In the genomic region with DNA sequence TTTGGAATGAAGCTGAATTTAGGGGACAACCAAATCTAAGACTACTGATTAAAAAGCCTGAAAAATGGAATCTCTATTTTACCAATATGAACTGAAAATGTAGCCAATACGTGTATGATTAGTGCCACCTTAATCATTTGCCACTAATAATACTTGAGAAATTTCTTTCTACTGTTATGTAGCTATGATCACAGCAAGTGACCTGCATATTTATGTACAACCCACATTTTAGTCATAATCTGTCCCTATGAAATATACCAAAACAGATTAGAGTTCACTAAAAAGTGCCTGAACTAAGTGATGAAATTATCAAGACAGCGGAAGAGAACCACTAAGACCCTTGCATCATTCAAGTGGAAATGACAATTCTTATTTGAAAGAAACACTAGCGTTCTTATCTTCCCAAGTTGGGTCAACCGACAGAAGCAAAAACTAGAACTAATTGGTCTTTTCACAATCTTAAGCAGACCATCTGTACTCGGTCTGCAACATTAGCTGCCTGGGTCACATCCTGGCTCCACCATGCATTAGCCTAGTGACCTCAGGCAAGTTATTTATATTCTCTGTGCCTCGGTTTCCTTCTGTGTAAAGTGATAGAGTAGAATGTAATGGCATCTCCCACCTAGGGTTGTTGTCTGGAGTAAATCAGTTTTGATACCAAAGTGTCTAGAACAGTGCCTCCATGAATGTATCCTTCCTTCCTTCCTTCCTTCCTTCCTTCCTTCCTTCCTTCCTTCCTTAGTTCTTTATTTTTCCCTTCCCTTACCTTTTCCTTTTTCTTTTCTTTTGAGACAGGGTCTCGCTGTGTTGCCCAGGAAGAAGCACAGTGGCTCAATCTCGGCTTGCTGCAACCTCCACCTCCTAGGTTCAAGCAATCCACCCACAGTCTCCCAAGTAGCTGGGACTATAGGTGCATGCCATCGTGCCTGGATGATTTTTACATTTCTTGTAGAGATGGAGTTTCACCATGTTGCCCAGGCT, we compare ENCODE assay signal across 1 cellular context.
TF ChIP-seq lines count a peak whose summit lies in the region.

No MANE protein-coding gene starts in this region.

TF ChIP-seq in K562, 482 proteins besides CTCF, POLR2A, EP300 and RAD21 (continued from another document and continues in another):
- peak; percentile 45; the same call in 1 of the 2 replicates for TF ChIP-seq C11orf30 (IDR thresholded peaks at IDR 0.05; ENCODE audit: low read depth)
- peak; percentile 97 for TF ChIP-seq HDAC3 (IDR thresholded peaks at IDR 0.05; ENCODE audit: borderline replicate concordance, partially characterized antibody)
- TF ChIP-seq STAT5A (IDR thresholded peaks at IDR 0.05; ENCODE audit: borderline replicate concordance, low read length), result peak; percentile 93
- peak; percentile 98 for TF ChIP-seq TEAD4 (IDR thresholded peaks at IDR 0.05; ENCODE audit: low read length)
- TF ChIP-seq TEAD4 (CRISPR knock-in tag; IDR thresholded peaks at IDR 0.05; ENCODE audit: borderline replicate concordance), result no peak
- TF ChIP-seq U2AF2 (optimal IDR thresholded peaks at IDR 0.05; ENCODE audit: low read depth, low read length), result no peak
- TF ChIP-seq PML (IDR thresholded peaks at IDR 0.05; ENCODE audit: low read length), result peak; percentile 96
- peak; percentile 89 for TF ChIP-seq ARID3A (IDR thresholded peaks at IDR 0.05; ENCODE audit: borderline replicate concordance, low read depth, low read length)
- TF ChIP-seq HNRNPH1 (optimal IDR thresholded peaks at IDR 0.05; ENCODE audit: low read depth, low read length), result no peak
- TF ChIP-seq TRIM24 (IDR thresholded peaks at IDR 0.05), result peak; percentile 93 to 95
- TF ChIP-seq CREM (IDR thresholded peaks at IDR 0.05; ENCODE audit: low read depth), result peak; percentile 85
- no peak for TF ChIP-seq ZNF785 (CRISPR knock-in tag; IDR thresholded peaks at IDR 0.05)
- TF ChIP-seq CHD1 (IDR thresholded peaks at IDR 0.05; ENCODE audit: low read length), result no peak
- TF ChIP-seq ARNT (IDR thresholded peaks at IDR 0.05), result peak; percentile 82 to 94; a peak in 3 of 4 replicates
- TF ChIP-seq, protein P1, sequence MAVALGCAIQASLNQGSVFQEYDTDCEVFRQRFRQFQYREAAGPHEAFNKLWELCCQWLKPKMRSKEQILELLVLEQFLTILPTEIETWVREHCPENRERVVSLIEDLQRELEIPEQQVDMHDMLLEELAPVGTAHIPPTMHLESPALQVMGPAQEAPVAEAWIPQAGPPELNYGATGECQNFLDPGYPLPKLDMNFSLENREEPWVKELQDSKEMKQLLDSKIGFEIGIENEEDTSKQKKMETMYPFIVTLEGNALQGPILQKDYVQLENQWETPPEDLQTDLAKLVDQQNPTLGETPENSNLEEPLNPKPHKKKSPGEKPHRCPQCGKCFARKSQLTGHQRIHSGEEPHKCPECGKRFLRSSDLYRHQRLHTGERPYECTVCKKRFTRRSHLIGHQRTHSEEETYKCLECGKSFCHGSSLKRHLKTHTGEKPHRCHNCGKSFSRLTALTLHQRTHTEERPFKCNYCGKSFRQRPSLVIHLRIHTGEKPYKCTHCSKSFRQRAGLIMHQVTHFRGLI (CRISPR knock-in tag; IDR thresholded peaks at IDR 0.05), result no peak
- peak; percentile 25 for TF ChIP-seq ZNF589 (CRISPR knock-in tag; IDR thresholded peaks at IDR 0.05; ENCODE audit: low read depth)
- no peak for TF ChIP-seq YBX1 (IDR thresholded peaks at IDR 0.05)
- TF ChIP-seq RBM39 (optimal IDR thresholded peaks at IDR 0.05; ENCODE audit: low read depth, low read length), result no peak
- TF ChIP-seq POLR3A (IDR thresholded peaks at IDR 0.05; ENCODE audit: borderline replicate concordance, extremely low read depth, insufficient read depth, insufficient read length), result no peak
- TF ChIP-seq CXXC5 (CRISPR knock-in tag; IDR thresholded peaks at IDR 0.05), result peak; percentile 81
- TF ChIP-seq E2F5 (CRISPR knock-in tag; IDR thresholded peaks at IDR 0.05), result peak; percentile 24; the same call in 1 of the 2 replicates
- TF ChIP-seq MTA1 (IDR thresholded peaks at IDR 0.05; ENCODE audit: borderline replicate concordance), result peak; percentile 86
- TF ChIP-seq ZNF311 (CRISPR knock-in tag; IDR thresholded peaks at IDR 0.05), result peak; percentile 57
- 0 out of 2 replicates have a peak, but pooled peaks have one; percentile 13 for TF ChIP-seq DDX20 (tag; IDR thresholded peaks at IDR 0.05; ENCODE audit: low read depth)
- TF ChIP-seq FOXK2 (conservative IDR thresholded peaks at IDR 0.05 in 1 of 2, IDR thresholded peaks at IDR 0.05 in 1 of 2; ENCODE audit: low read depth in 2 of 2), result peak; percentile 61 to 62; a peak in 3 of 4 replicates
- peak; percentile 41; the same call in 1 of the 2 replicates for TF ChIP-seq NFXL1 (CRISPR knock-in tag; IDR thresholded peaks at IDR 0.05)
- peak; percentile 70 for TF ChIP-seq ZNF644 (tag; IDR thresholded peaks at IDR 0.05; ENCODE audit: low read depth)
- TF ChIP-seq ZNF197 (CRISPR knock-in tag; IDR thresholded peaks at IDR 0.05; ENCODE audit: low read depth), result peak; percentile 81
- peak; percentile 96 for TF ChIP-seq NCOA1 (IDR thresholded peaks at IDR 0.05; ENCODE audit: low read depth)
- TF ChIP-seq ATF3 (IDR thresholded peaks at IDR 0.05), result peak; percentile 99
- TF ChIP-seq ATF3 (CRISPR knock-in tag; conservative IDR thresholded peaks at IDR 0.05), result peak; percentile 84; the same call in 1 of the 2 replicates
- TF ChIP-seq ZBTB17 (CRISPR knock-in tag; IDR thresholded peaks at IDR 0.05), result peak; percentile 94
- TF ChIP-seq L3MBTL2 (IDR thresholded peaks at IDR 0.05), result peak; percentile 39; the same call in 1 of the 2 replicates
- TF ChIP-seq ZNF224 (CRISPR knock-in tag; IDR thresholded peaks at IDR 0.05), result no peak
- peak; percentile 93 for TF ChIP-seq BCOR (IDR thresholded peaks at IDR 0.05)
- TF ChIP-seq PBX2 (CRISPR knock-in tag; IDR thresholded peaks at IDR 0.05; ENCODE audit: low read depth), result no peak
- TF ChIP-seq PBX2 (tag; conservative IDR thresholded peaks at IDR 0.05; ENCODE audit: low read depth), result peak; percentile 55
- TF ChIP-seq NUFIP1 (IDR thresholded peaks at IDR 0.05; ENCODE audit: partially characterized antibody), result no peak
- TF ChIP-seq PRPF4 (IDR thresholded peaks at IDR 0.05; ENCODE audit: insufficient read depth, low read depth, low read length, poor library complexity, severe bottlenecking), result no peak
- no peak for TF ChIP-seq ELF2 (CRISPR knock-in tag; IDR thresholded peaks at IDR 0.05)
- TF ChIP-seq YY1 (IDR thresholded peaks at IDR 0.05; ENCODE audit: borderline replicate concordance in 1 of 3, control insufficient read depth in 1 of 3, extremely low read depth in 1 of 3, insufficient read depth in 3 of 3, insufficient read length in 1 of 3, insufficient replicate concordance in 2 of 3, low read depth in 1 of 3, low read length in 2 of 3), result peak in 1 of 3 experiments; percentile 23
- peak; percentile 39 for TF ChIP-seq U2AF1 (optimal IDR thresholded peaks at IDR 0.05; ENCODE audit: low read depth, low read length)
- no peak for TF ChIP-seq GABPB2 (CRISPR knock-in tag; conservative IDR thresholded peaks at IDR 0.05)
- TF ChIP-seq ZNF133 (CRISPR knock-in tag; IDR thresholded peaks at IDR 0.05), result no peak
- TF ChIP-seq HDAC1 (IDR thresholded peaks at IDR 0.05), result peak; percentile 60 to 74; a peak in 3 of 4 replicates
- peak; percentile 59; the same call in 1 of the 2 replicates for TF ChIP-seq GABPB1 (CRISPR knock-in tag; IDR thresholded peaks at IDR 0.05)
- TF ChIP-seq, protein P2, sequence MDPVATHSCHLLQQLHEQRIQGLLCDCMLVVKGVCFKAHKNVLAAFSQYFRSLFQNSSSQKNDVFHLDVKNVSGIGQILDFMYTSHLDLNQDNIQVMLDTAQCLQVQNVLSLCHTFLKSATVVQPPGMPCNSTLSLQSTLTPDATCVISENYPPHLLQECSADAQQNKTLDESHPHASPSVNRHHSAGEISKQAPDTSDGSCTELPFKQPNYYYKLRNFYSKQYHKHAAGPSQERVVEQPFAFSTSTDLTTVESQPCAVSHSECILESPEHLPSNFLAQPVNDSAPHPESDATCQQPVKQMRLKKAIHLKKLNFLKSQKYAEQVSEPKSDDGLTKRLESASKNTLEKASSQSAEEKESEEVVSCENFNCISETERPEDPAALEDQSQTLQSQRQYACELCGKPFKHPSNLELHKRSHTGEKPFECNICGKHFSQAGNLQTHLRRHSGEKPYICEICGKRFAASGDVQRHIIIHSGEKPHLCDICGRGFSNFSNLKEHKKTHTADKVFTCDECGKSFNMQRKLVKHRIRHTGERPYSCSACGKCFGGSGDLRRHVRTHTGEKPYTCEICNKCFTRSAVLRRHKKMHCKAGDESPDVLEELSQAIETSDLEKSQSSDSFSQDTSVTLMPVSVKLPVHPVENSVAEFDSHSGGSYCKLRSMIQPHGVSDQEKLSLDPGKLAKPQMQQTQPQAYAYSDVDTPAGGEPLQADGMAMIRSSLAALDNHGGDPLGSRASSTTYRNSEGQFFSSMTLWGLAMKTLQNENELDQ (CRISPR knock-in tag; IDR thresholded peaks at IDR 0.05; ENCODE audit: borderline replicate concordance), result no peak
- peak; percentile 49 for TF ChIP-seq MAFG (tag; conservative IDR thresholded peaks at IDR 0.05)
- TF ChIP-seq, protein P3, sequence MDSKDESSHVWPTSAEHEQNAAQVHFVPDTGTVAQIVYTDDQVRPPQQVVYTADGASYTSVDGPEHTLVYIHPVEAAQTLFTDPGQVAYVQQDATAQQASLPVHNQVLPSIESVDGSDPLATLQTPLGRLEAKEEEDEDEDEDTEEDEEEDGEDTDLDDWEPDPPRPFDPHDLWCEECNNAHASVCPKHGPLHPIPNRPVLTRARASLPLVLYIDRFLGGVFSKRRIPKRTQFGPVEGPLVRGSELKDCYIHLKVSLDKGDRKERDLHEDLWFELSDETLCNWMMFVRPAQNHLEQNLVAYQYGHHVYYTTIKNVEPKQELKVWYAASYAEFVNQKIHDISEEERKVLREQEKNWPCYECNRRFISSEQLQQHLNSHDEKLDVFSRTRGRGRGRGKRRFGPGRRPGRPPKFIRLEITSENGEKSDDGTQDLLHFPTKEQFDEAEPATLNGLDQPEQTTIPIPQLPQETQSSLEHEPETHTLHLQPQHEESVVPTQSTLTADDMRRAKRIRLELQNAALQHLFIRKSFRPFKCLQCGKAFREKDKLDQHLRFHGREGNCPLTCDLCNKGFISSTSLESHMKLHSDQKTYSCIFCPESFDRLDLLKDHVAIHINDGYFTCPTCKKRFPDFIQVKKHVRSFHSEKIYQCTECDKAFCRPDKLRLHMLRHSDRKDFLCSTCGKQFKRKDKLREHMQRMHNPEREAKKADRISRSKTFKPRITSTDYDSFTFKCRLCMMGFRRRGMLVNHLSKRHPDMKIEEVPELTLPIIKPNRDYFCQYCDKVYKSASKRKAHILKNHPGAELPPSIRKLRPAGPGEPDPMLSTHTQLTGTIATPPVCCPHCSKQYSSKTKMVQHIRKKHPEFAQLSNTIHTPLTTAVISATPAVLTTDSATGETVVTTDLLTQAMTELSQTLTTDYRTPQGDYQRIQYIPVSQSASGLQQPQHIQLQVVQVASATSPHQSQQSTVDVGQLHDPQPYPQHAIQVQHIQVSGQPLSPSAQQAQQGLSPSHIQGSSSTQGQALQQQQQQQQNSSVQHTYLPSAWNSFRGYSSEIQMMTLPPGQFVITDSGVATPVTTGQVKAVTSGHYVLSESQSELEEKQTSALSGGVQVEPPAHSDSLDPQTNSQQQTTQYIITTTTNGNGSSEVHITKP (IDR thresholded peaks at IDR 0.05; ENCODE audit: partially characterized antibody), result peak; percentile 16
